Comparison of ENCODE assay signal across 1 cellular context in genomic region chr21:45531393-45532215, GRCh38.
TF ChIP-seq lines count a peak whose summit lies in the region.

No MANE protein-coding gene starts in this region.

TF ChIP-seq in HepG2, 621 proteins besides CTCF, POLR2A, EP300 and RAD21:
- no peak for TF ChIP-seq MBNL3 (CRISPR knock-in tag; conservative IDR thresholded peaks at IDR 0.05)
- TF ChIP-seq ZBTB38 (CRISPR knock-in tag; IDR thresholded peaks at IDR 0.05), result peak; percentile 86
- peak; percentile 49 for TF ChIP-seq RBFOX2 (IDR thresholded peaks at IDR 0.05; ENCODE audit: low read depth, low read length)
